In genomic region chr1:104776-105175, GRCh38 we compare ENCODE assay signal across 23 cellular contexts. TPM values are rescaled to one million over a fixed set of nuclear protein-coding genes. Genes with fewer than 3 reads are reported as not detected.
"Had no signal": no experiment of that assay in that cellular context is flagged by ENCODE, and none has a peak within 500 bp of the region (broad histone marks: within the 10 kb centered on the region; RNA-seq: fewer than 3 reads in every experiment).

No MANE protein-coding gene starts in this region.

RNA-seq across cellular contexts. Expression of gene OR4F5, which starts 39.6 kb away (rescaled TPM):
- total RNA-seq: kidney epithelial cell; left ventricle myocardium inferior; lower leg skin; lung; mesothelial cell of epicardium; mononuclear cell; myocyte; naive thymus-derived CD4-positive, alpha-beta T cell; natural killer cell treated with Interleukin-12 subunit alpha and Interleukin-12 subunit beta and Interleukin-15 and Interleukin-18, amount 100 ng/mL, for 72 hours; omental fat pad; ovary; progenitor cell of endocrine pancreas; pulmonary artery endothelial cell; renal cortical epithelial cell; right atrium auricular region; right lobe of liver; skeletal muscle tissue; smooth muscle cell; subcutaneous adipose tissue; suprapubic skin; thoracic aorta; ureter; uterus had no signal
